In genomic region chr1:15352122-15352957, GRCh38 we compare ENCODE assay signal across 8 cellular contexts. TPM values are rescaled to one million over a fixed set of nuclear protein-coding genes. Genes with fewer than 3 reads are reported as not detected.
A peak's percentile ranks its signal among the peaks of the same experiment; 100 is the strongest.
DNase-seq lines count a peak whose midpoint lies in the region; ATAC-seq and TF ChIP-seq lines count a peak whose summit lies in the region.

No MANE protein-coding gene starts in this region.

- H3K27ac ChIP-seq in SJSA1 (peak overlapping the region; percentile 85), prostate gland (no peak overlapping the region), gastroesophageal sphincter (no peak overlapping the region)

- H3K36me3 ChIP-seq in SJSA1 = no peaks in the 10 kb centered on the region
- H3K36me3 ChIP-seq in prostate gland = no peaks in the 10 kb centered on the region
- H3K36me3 ChIP-seq in gastroesophageal sphincter = no peaks in the 10 kb centered on the region

- H3K9me3 ChIP-seq in SJSA1 (replicated peaks) (no peaks in the 10 kb centered on the region), prostate gland (no peaks in the 10 kb centered on the region), gastroesophageal sphincter (no peaks in the 10 kb centered on the region)

- peak; percentile 75 to 81 for ATAC-seq in activated CD4-positive, CD25-positive, alpha-beta regulatory T cell treated with anti-CD3 and anti-CD28 coated beads, Interleukin-2, amount 50 U/mL, for 24 hours
- no peak for ATAC-seq in gastroesophageal sphincter

- no peak for TF ChIP-seq POLR2A in prostate gland (IDR thresholded peaks at IDR 0.05)
- no peak for TF ChIP-seq POLR2A in gastroesophageal sphincter (IDR thresholded peaks at IDR 0.05)

- no peak for DNase-seq in activated CD4-positive, CD25-positive, alpha-beta regulatory T cell treated with anti-CD3 and anti-CD28 coated beads, Interleukin-2, amount 50 U/mL, for 72 hours
- DNase-seq in SJSA1 (ENCODE audit: low read depth in 1 of 2, low spot score in 2 of 2) (peak; percentile 86 to 90), cardiac fibroblast (ENCODE audit: low read depth in 2 of 2) (peak; percentile 68 to 88), prostate gland (ENCODE audit: low spot score) (peak; percentile 67), anterior cingulate cortex (lab: John Stamatoyannopoulos, UW) (no peak)
- DNase-seq in effector CD4-positive, alpha-beta T cell = no peak

- H3K4me3 ChIP-seq in SJSA1 (no peak overlapping the region), cardiac fibroblast (replicated peaks in 1 of 2; ENCODE audit: low read depth in 2 of 2, low read length in 2 of 2) (no peak overlapping the region), prostate gland (no peak overlapping the region), gastroesophageal sphincter (no peak overlapping the region)

- intact Hi-C loops in prostate gland (cut with DNase I) = no loop called here

- 65% methylated on average over 12 of the region's 12 CpGs for WGBS in prostate gland
- 76 to 88% methylated on average over 3 to 11 of the region's 12 CpGs for WGBS in gastroesophageal sphincter (ENCODE audit: low coverage in 1 of 2), 2 donors

- H3K4me1 ChIP-seq in SJSA1 (replicated peaks) (peaks cover 57% of the 10 kb centered on the region), prostate gland (replicated peaks) (no peaks in the 10 kb centered on the region), gastroesophageal sphincter (no peaks in the 10 kb centered on the region)

- no peaks in the 10 kb centered on the region for H3K27me3 ChIP-seq in SJSA1 (replicated peaks)
- H3K27me3 ChIP-seq in prostate gland (replicated peaks; ENCODE audit: insufficient read depth) = no peaks in the 10 kb centered on the region
- H3K27me3 ChIP-seq in gastroesophageal sphincter = no peaks in the 10 kb centered on the region

- no peak for TF ChIP-seq CTCF in cardiac fibroblast (IDR thresholded peaks at IDR 0.05; ENCODE audit: low read depth, low read length)
- TF ChIP-seq CTCF in prostate gland (IDR thresholded peaks at IDR 0.05) = no peak
- TF ChIP-seq CTCF in gastroesophageal sphincter (IDR thresholded peaks at IDR 0.05) = no peak

- no peak for TF ChIP-seq EP300 in gastroesophageal sphincter (IDR thresholded peaks at IDR 0.05)

RNA-seq across cellular contexts. Expression of gene EFHD2, which starts 57.3 kb away (rescaled TPM):
- total RNA-seq in SJSA1 (2014; rRNA removed; shearing (Covaris generic)) = 163 and 169 TPM in 2 replicates
- 100 to 1,000 TPM in 1 of 2 donors, 10 to 100 TPM in 1; 69.9 to 281 TPM for total RNA-seq in prostate gland
- 10 to 100 TPM; 26.3 to 60.7 (median 53.7) TPM for total RNA-seq in gastroesophageal sphincter

Comparison
In these comparisons a context has a peak if more than half of its experiments do, and no peak if none do; other contexts are left out.
1. DNase-seq: peak in SJSA1 (2 of 2), cardiac fibroblast (2 of 2) and prostate gland (single experiment); none in activated CD4-positive, CD25-positive, alpha-beta regulatory T cell treated with anti-CD3 and anti-CD28 coated beads, Interleukin-2, amount 50 U/mL, for 72 hours (single experiment), effector CD4-positive, alpha-beta T cell (single experiment) and anterior cingulate cortex (0 of 58).